10 cellular contexts compared by ENCODE assay signal in the genomic region with DNA sequence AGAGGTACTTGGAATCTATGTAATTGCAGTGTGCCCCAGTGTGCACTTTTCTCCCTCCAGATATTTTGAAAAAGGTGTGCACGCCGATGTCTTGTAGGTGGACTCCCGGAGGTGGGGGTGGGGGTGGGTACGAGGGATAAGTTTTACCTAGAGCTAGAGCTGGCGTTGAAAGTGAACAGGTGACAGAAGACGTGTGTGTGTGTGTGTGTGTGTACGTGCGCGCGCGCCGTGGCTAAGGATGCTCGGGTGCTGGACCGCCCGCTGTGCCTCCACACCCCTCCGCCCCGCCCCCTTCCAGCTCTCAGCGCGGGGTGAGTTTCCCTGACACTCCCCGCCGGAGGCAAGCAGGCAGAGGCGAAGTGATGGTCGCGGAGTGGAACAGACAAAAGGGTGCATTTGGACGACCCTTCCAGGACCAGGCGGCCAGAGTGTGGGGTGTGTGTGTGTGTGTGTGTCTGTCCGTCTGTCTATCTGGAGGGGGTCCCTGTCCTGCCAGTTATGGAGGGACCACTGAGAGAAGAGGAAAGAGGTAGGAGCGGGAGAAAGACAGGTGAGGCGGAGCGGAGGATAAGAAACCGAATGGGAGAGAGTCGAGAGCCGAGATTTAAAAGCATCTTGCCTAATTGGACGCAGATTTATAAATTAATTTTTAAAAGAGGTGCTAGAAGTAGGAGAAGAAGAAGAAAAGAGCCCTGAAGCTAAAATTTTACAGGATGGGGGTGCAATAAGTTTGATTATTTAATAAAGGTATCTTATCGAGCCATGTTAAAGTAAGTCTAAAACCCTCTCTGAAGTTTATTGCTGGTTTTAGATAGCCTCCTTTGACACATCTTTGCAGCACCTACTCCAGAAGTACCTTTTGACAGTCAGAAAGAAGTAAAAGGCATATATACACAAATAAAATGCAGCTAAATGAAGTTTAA.
DNase-seq lines count a peak whose midpoint lies in the region; ATAC-seq and TF ChIP-seq lines count a peak whose summit lies in the region.
"Had no signal": no experiment of that assay in that cellular context is flagged by ENCODE, and none has a peak within 500 bp of the region (broad histone marks: within the 10 kb centered on the region; RNA-seq: fewer than 3 reads in every experiment).

No MANE protein-coding gene starts in this region.

- no peaks in the 10 kb centered on the region; the same call in none of the 2 replicates for H3K4me1 ChIP-seq in ES-I3 (ENCODE audit: insufficient read depth, low read length)
- no peaks in the 10 kb centered on the region for H3K4me1 ChIP-seq in iPS DF 6.9 (ENCODE audit: control insufficient read depth, insufficient read depth, low read length)
- no peaks in the 10 kb centered on the region for H3K4me1 ChIP-seq in prostate gland (replicated peaks)

- peaks cover 18% of the 10 kb centered on the region; the same call in 1 of the 2 replicates for H3K27me3 ChIP-seq in iPS DF 6.9 (ENCODE audit: control insufficient read depth, insufficient read depth, low read length)
- H3K27me3 ChIP-seq in prostate gland (replicated peaks; ENCODE audit: insufficient read depth) = no peaks in the 10 kb centered on the region

- no peak for TF ChIP-seq POLR2A in prostate gland (IDR thresholded peaks at IDR 0.05)

- WGBS in iPS DF 6.9 (ENCODE audit: insufficient coverage, insufficient read length) = no CpG with 5 or more reads among the region's 35 CpGs
- WGBS in prostate gland = 14% methylated on average over 35 of the region's 35 CpGs

- H3K27ac Mint-ChIP-seq in T-helper 2 cell treated with Interferon-gamma antibody and Interleukin-4, amounts not matched to agents 5 μg/mL and 100 μg/mL, for 36 hours = no peak overlapping the region

- peak overlapping the region; percentile 61; the same call in 1 of the 2 replicates for H3K9ac ChIP-seq in ES-I3 (ENCODE audit: low read depth, low read length)

- no peak for TF ChIP-seq CTCF in prostate gland (IDR thresholded peaks at IDR 0.05)

- H3K36me3 Mint-ChIP-seq in T-helper 2 cell treated with Interferon-gamma antibody and Interleukin-4, amounts not matched to agents 5 μg/mL and 100 μg/mL, for 36 hours (ENCODE audit: low read depth) = no peaks in the 10 kb centered on the region

- H3K9me3 ChIP-seq in ES-I3 (ENCODE audit: control insufficient read depth, insufficient read depth, low read length) = no peaks in the 10 kb centered on the region
- H3K9me3 ChIP-seq in iPS DF 6.9 (ENCODE audit: control insufficient read depth, insufficient read depth, low read length) = no peaks in the 10 kb centered on the region
- no peaks in the 10 kb centered on the region for H3K9me3 ChIP-seq in prostate gland

- H3K4me1 Mint-ChIP-seq in T-helper 2 cell treated with Interferon-gamma antibody and Interleukin-4, amounts not matched to agents 5 μg/mL and 100 μg/mL, for 36 hours (ENCODE audit: low read depth) = no peaks in the 10 kb centered on the region

- peaks cover 27% of the 10 kb centered on the region for H3K27me3 Mint-ChIP-seq in T-helper 2 cell treated with Interferon-gamma antibody and Interleukin-4, amounts not matched to agents 5 μg/mL and 100 μg/mL, for 36 hours (ENCODE audit: low read depth)

- intact Hi-C loops in prostate gland (cut with DNase I) = no loop called here

- H3K4me3 ChIP-seq in iPS DF 6.9 (ENCODE audit: low read length) (peak overlapping the region; percentile 22; the same call in 1 of the 2 replicates), prostate gland (peak overlapping the region; percentile 51 to 58)

- DNase-seq in iPS DF 6.9 (ENCODE audit: low read depth, low spot score) (no peak), prostate gland (ENCODE audit: low spot score) (no peak), GDM1 (lab: John Stamatoyannopoulos, UW) (no peak)
- no peak for DNase-seq in activated naive CD4-positive, alpha-beta T cell treated with anti-CD3 and anti-CD28 coated beads, Interleukin-2, amount 50 U/mL, for 16 hours
- DNase-seq in T-helper 2 cell treated with Interferon-gamma antibody and Interleukin-4, amounts not matched to agents 5 μg/mL and 100 μg/mL, for 36 hours (ENCODE audit: low spot score) = no peak
- DNase-seq: GF-D8, IMR-90 had no signal

- ATAC-seq in SK-N-SH treated with all-trans-retinoic acid at 6 μM for 48 hours (peak; percentile 23; the same call in 2 of the 3 replicates), HG03045 (IDR thresholded peaks at IDR 0.05; ENCODE audit: unreplicated experiment) (no peak)

- H3K9me3 Mint-ChIP-seq in T-helper 2 cell treated with Interferon-gamma antibody and Interleukin-4, amounts not matched to agents 5 μg/mL and 100 μg/mL, for 36 hours = no peaks in the 10 kb centered on the region

- H3K4me3 Mint-ChIP-seq in T-helper 2 cell treated with Interferon-gamma antibody and Interleukin-4, amounts not matched to agents 5 μg/mL and 100 μg/mL, for 36 hours = no peak overlapping the region

- H3K27ac ChIP-seq in iPS DF 6.9 (ENCODE audit: low read length) (no peak overlapping the region), prostate gland (no peak overlapping the region)

- H3K36me3 ChIP-seq in ES-I3 (ENCODE audit: insufficient read depth, low read length) = no peaks in the 10 kb centered on the region
- no peaks in the 10 kb centered on the region for H3K36me3 ChIP-seq in iPS DF 6.9 (ENCODE audit: control insufficient read depth, insufficient read depth, low read length)
- H3K36me3 ChIP-seq in prostate gland = no peaks in the 10 kb centered on the region

TF ChIP-seq in SK-N-SH treated with all-trans-retinoic acid at 6 μM for 48 hours, 23 proteins besides CTCF, POLR2A, EP300 and RAD21:
- no peak for TF ChIP-seq TOX (CRISPR knock-in tag; IDR thresholded peaks at IDR 0.05; ENCODE audit: borderline replicate concordance)
- TF ChIP-seq CREB5 (CRISPR knock-in tag; IDR thresholded peaks at IDR 0.05; ENCODE audit: low read depth) = no peak
- TF ChIP-seq ESRRG (CRISPR knock-in tag; IDR thresholded peaks at IDR 0.05) = no peak
- no peak for TF ChIP-seq ZFP3 (CRISPR knock-in tag; IDR thresholded peaks at IDR 0.05)
- TF ChIP-seq ZNF565 (CRISPR knock-in tag; conservative IDR thresholded peaks at IDR 0.05; ENCODE audit: low read depth) = no peak
- no peak for TF ChIP-seq ZC3H10 (CRISPR knock-in tag; IDR thresholded peaks at IDR 0.05)
- TF ChIP-seq GLIS3 (CRISPR knock-in tag; IDR thresholded peaks at IDR 0.05) = no peak
- TF ChIP-seq ARNTL (CRISPR knock-in tag; IDR thresholded peaks at IDR 0.05; ENCODE audit: borderline replicate concordance, low read depth) = no peak
- TF ChIP-seq CSDC2 (CRISPR knock-in tag; IDR thresholded peaks at IDR 0.05) = no peak
- no peak for TF ChIP-seq PPARA (CRISPR knock-in tag; IDR thresholded peaks at IDR 0.05; ENCODE audit: borderline replicate concordance)
- TF ChIP-seq ISL1 (CRISPR knock-in tag; IDR thresholded peaks at IDR 0.05) = no peak
- no peak for TF ChIP-seq RARB (CRISPR knock-in tag; IDR thresholded peaks at IDR 0.05)
